In genomic region chr16:4515611-4516233, GRCh38 we compare ENCODE assay signal across 9 cellular contexts. TPM values are rescaled to one million over a fixed set of nuclear protein-coding genes. Genes with fewer than 3 reads are reported as not detected.
DNase-seq lines count a peak whose midpoint lies in the region; ATAC-seq, FAIRE-seq and TF ChIP-seq lines count a peak whose summit lies in the region.
"Had no signal": no experiment of that assay in that cellular context is flagged by ENCODE, and none has a peak within 500 bp of the region (broad histone marks: within the 10 kb centered on the region; RNA-seq: fewer than 3 reads in every experiment).

No MANE protein-coding gene starts in this region.

- DNase-seq in GM12891 (ENCODE audit: insufficient read length, low spot score), result no peak
- no peak for DNase-seq in activated CD8-positive, alpha-beta T cell treated with anti-CD3 and anti-CD28 coated beads for 36 hours
- no peak for DNase-seq in naive thymus-derived CD4-positive, alpha-beta T cell
- DNase-seq in H4 (ENCODE audit: low spot score), result no peak
- no peak for DNase-seq in MCF 10A (ENCODE audit: unreplicated experiment)
- no peak for DNase-seq in islet precursor cell
- DNase-seq: retina had no signal

- POLR2A ChIA-PET in activated CD8-positive, alpha-beta T cell treated with anti-CD3 and anti-CD28 coated beads for 36 hours (lab: Charles Lee), result no interaction called here
- POLR2A ChIA-PET in naive thymus-derived CD4-positive, alpha-beta T cell (lab: Charles Lee), result interaction anchor here (1.1 to 2.1 kb wide), 5 partner anchors 10 to 23 kb away, joined by 3 to 9 read pairs (median 5); partner anchors contain the start of gene CDIP1
- POLR2A ChIA-PET in MCF 10A (lab: Yijun Ruan, JAX), result no interaction called here

- intact Hi-C loops in activated CD8-positive, alpha-beta T cell treated with anti-CD3 and anti-CD28 coated beads for 36 hours (cut with micrococcal nuclease), result no loop called here
- intact Hi-C loops in naive thymus-derived CD4-positive, alpha-beta T cell (cut with micrococcal nuclease), result loop anchor here in 1 of 2 donors (10.0 kb wide), 1 partner anchor 439 kb away; the partner anchor contains the start of gene SEC14L5
- intact Hi-C loops in MCF 10A (cut with micrococcal nuclease), result loop anchor here (5.0 kb wide), 1 partner anchor 442 kb away; the partner anchor contains the start of gene SEC14L5

- peaks cover 0 to 35% (median 7%) of the 10 kb centered on the region in 3 experiments for H3K36me3 ChIP-seq in naive thymus-derived CD4-positive, alpha-beta T cell (ENCODE audit: control insufficient read depth in 2 of 3, insufficient read depth in 3 of 3, low read length in 3 of 3)

- no peaks in the 10 kb centered on the region for H3K9me3 Mint-ChIP-seq in activated CD8-positive, alpha-beta T cell treated with anti-CD3 and anti-CD28 coated beads for 36 hours
- H3K9me3 Mint-ChIP-seq in naive thymus-derived CD4-positive, alpha-beta T cell, result no peaks in the 10 kb centered on the region
- H3K9me3 Mint-ChIP-seq in MCF 10A (ENCODE audit: unreplicated experiment), result no peaks in the 10 kb centered on the region

- H3K27ac Mint-ChIP-seq in activated CD8-positive, alpha-beta T cell treated with anti-CD3 and anti-CD28 coated beads for 36 hours, result peak overlapping the region; percentile 89
- peak overlapping the region; percentile 81 to 95 (median 89) for H3K27ac Mint-ChIP-seq in naive thymus-derived CD4-positive, alpha-beta T cell
- no peak overlapping the region for H3K27ac Mint-ChIP-seq in MCF 10A (ENCODE audit: low read depth, unreplicated experiment)

- no TSS peak for BruUV-seq in MCF 10A (replicated peaks; lab: Mats Ljungman, UMichigan)

- H3K27ac ChIP-seq in naive thymus-derived CD4-positive, alpha-beta T cell (ENCODE audit: low read depth, low read length), result peak overlapping the region; percentile 63

- peak overlapping the region; percentile 31 for H3K4me3 Mint-ChIP-seq in activated CD8-positive, alpha-beta T cell treated with anti-CD3 and anti-CD28 coated beads for 36 hours
- peak overlapping the region; percentile 18 to 71 (median 59) for H3K4me3 Mint-ChIP-seq in naive thymus-derived CD4-positive, alpha-beta T cell
- H3K4me3 Mint-ChIP-seq in MCF 10A (ENCODE audit: unreplicated experiment), result no peak overlapping the region

- TF ChIP-seq POLR2A in GM12891 (IDR thresholded peaks at IDR 0.05; ENCODE audit: low read depth, low read length), result no peak

- no peaks in the 10 kb centered on the region for H3K27me3 ChIP-seq in naive thymus-derived CD4-positive, alpha-beta T cell (ENCODE audit: control insufficient read depth in 2 of 2, insufficient read depth in 2 of 2, low read length in 2 of 2)

- H3K4me3 ChIP-seq in naive thymus-derived CD4-positive, alpha-beta T cell (ENCODE audit: low read length), result peak overlapping the region; percentile 7

- no peak for TF ChIP-seq CTCF in activated CD8-positive, alpha-beta T cell treated with anti-CD3 and anti-CD28 coated beads for 36 hours (IDR thresholded peaks at IDR 0.05)
- no peak for TF ChIP-seq CTCF in MCF 10A (IDR thresholded peaks at IDR 0.05; ENCODE audit: unreplicated experiment)

- CTCF ChIA-PET in activated CD8-positive, alpha-beta T cell treated with anti-CD3 and anti-CD28 coated beads for 36 hours (lab: Charles Lee), result interaction anchor here (1.4 to 2.5 kb wide), 4 partner anchors 10 to 70 kb away, joined by 5 to 24 read pairs (median 8); partner anchors contain the start of gene CDIP1
- CTCF ChIA-PET in naive thymus-derived CD4-positive, alpha-beta T cell (lab: Charles Lee), result interaction anchor here (1.2 to 3.1 kb wide), 3 partner anchors 10 to 70 kb away, joined by 4 to 15 read pairs (median 4); no protein-coding TSS in a partner anchor
- CTCF ChIA-PET in MCF 10A (lab: Yijun Ruan, JAX), result interaction anchor here (1.0 to 1.7 kb wide), 2 partner anchors 9 to 70 kb away, joined by 3 to 17 read pairs; no protein-coding TSS in a partner anchor

- H3K4me1 Mint-ChIP-seq in activated CD8-positive, alpha-beta T cell treated with anti-CD3 and anti-CD28 coated beads for 36 hours (ENCODE audit: low read depth), result peaks cover 44% of the 10 kb centered on the region
- H3K4me1 Mint-ChIP-seq in naive thymus-derived CD4-positive, alpha-beta T cell, result peaks cover 40 to 70% (median 53%) of the 10 kb centered on the region in 7 donors
- no peaks in the 10 kb centered on the region for H3K4me1 Mint-ChIP-seq in MCF 10A (ENCODE audit: insufficient read depth, unreplicated experiment)

- H3K4me1 ChIP-seq in naive thymus-derived CD4-positive, alpha-beta T cell (ENCODE audit: control insufficient read depth in 2 of 2, insufficient read depth in 2 of 2, low read length in 2 of 2), result peaks cover 24 to 30% of the 10 kb centered on the region in 2 donors

- no peaks in the 10 kb centered on the region for H3K27me3 Mint-ChIP-seq in activated CD8-positive, alpha-beta T cell treated with anti-CD3 and anti-CD28 coated beads for 36 hours
- H3K27me3 Mint-ChIP-seq in naive thymus-derived CD4-positive, alpha-beta T cell, result no peaks in the 10 kb centered on the region
- no peaks in the 10 kb centered on the region for H3K27me3 Mint-ChIP-seq in MCF 10A (ENCODE audit: insufficient read depth, unreplicated experiment)

- H3K9me3 ChIP-seq in naive thymus-derived CD4-positive, alpha-beta T cell (ENCODE audit: control insufficient read depth in 2 of 3, low read length in 3 of 3), result no peaks in the 10 kb centered on the region

- FAIRE-seq in GM12891 (lab: Jason Lieb, UNC), result peak; percentile 89

- peak; percentile 58 for ATAC-seq in HG03139 (IDR thresholded peaks at IDR 0.05; ENCODE audit: unreplicated experiment)
- ATAC-seq in activated CD8-positive, alpha-beta T cell treated with anti-CD3 and anti-CD28 coated beads for 36 hours, result peak; percentile 66
- ATAC-seq in naive thymus-derived CD4-positive, alpha-beta T cell, result peak; percentile 77
- ATAC-seq in GM19455 (IDR thresholded peaks at IDR 0.05; ENCODE audit: unreplicated experiment), result no peak

- peaks cover 16% of the 10 kb centered on the region for H3K36me3 Mint-ChIP-seq in activated CD8-positive, alpha-beta T cell treated with anti-CD3 and anti-CD28 coated beads for 36 hours (ENCODE audit: low read depth)
- H3K36me3 Mint-ChIP-seq in naive thymus-derived CD4-positive, alpha-beta T cell, result peaks cover 0 to 17% (median 12%) of the 10 kb centered on the region in 5 donors
- H3K36me3 Mint-ChIP-seq in MCF 10A (ENCODE audit: insufficient read depth, unreplicated experiment), result peaks cover 18% of the 10 kb centered on the region

TF ChIP-seq in GM12891, 5 proteins besides CTCF, POLR2A, EP300 and RAD21:
- TF ChIP-seq PAX5 (IDR thresholded peaks at IDR 0.05; ENCODE audit: insufficient read depth, low read length, severe bottlenecking) (no peak), POU2F2 (IDR thresholded peaks at IDR 0.05; ENCODE audit: low read depth, low read length) (no peak), TAF1 (IDR thresholded peaks at IDR 0.05; ENCODE audit: low read depth, low read length) (no peak), SPI1 (IDR thresholded peaks at IDR 0.05; ENCODE audit: low read depth, low read length) (peak; percentile 85), POLR2AphosphoS5 (IDR thresholded peaks at IDR 0.05; ENCODE audit: low read depth, low read length) (no peak)
TF ChIP-seq in GM12891: peak in this region for 1.

RNA-seq across cellular contexts. Expression of gene CDIP1, which starts 22.9 kb away (rescaled TPM):
- 24.6 TPM for polyA plus RNA-seq in GM12891 (2012; ENCODE audit: low read depth, missing spikeins)
- 10 to 100 TPM; 31.9 to 32.2 TPM for total RNA-seq in activated CD8-positive, alpha-beta T cell treated with anti-CD3 and anti-CD28 coated beads for 36 hours
- 10 to 100 TPM; 28.1 to 41.1 (median 31.0) TPM for total RNA-seq in naive thymus-derived CD4-positive, alpha-beta T cell
- polyA plus RNA-seq in naive thymus-derived CD4-positive, alpha-beta T cell, result 10 to 100 TPM; 28.3 to 33.4 TPM
- 5.4 and 8.0 TPM in 2 replicates for total RNA-seq in H4 (2014; rRNA removed; shearing (Covaris generic))
- total RNA-seq in MCF 10A (2022), result 6.0 and 8.0 TPM in 2 replicates

RNA-seq across cellular contexts. Expression of gene HMOX2, which starts 39.5 kb away (rescaled TPM):
- 34.0 TPM for polyA plus RNA-seq in GM12891 (2012; ENCODE audit: low read depth, missing spikeins)
- total RNA-seq in activated CD8-positive, alpha-beta T cell treated with anti-CD3 and anti-CD28 coated beads for 36 hours, result 10 to 100 TPM; 64.7 to 65.4 TPM
- 10 to 100 TPM; 44.6 to 84.9 (median 61.0) TPM for total RNA-seq in naive thymus-derived CD4-positive, alpha-beta T cell
- polyA plus RNA-seq in naive thymus-derived CD4-positive, alpha-beta T cell, result 100 to 1,000 TPM; 127 to 163 TPM
- 46.3 and 48.4 TPM in 2 replicates for total RNA-seq in H4 (2014; rRNA removed; shearing (Covaris generic))
- 60.4 and 65.6 TPM in 2 replicates for total RNA-seq in MCF 10A (2022)

RNA-seq across cellular contexts. Expression of gene C16orf96, which starts 40.4 kb away (rescaled TPM):
- 0.06 TPM for polyA plus RNA-seq in GM12891 (2012; ENCODE audit: low read depth, missing spikeins)
- total RNA-seq in activated CD8-positive, alpha-beta T cell treated with anti-CD3 and anti-CD28 coated beads for 36 hours, result under 1 TPM; 0.16 to 0.32 TPM
- under 1 TPM; 0.17 to 0.70 (median 0.64) TPM for total RNA-seq in naive thymus-derived CD4-positive, alpha-beta T cell
- not detected for polyA plus RNA-seq in naive thymus-derived CD4-positive, alpha-beta T cell
- not detected in 2 replicates for total RNA-seq in H4 (2014; rRNA removed; shearing (Covaris generic))
- not detected in 2 replicates for total RNA-seq in MCF 10A (2022)

RNA-seq across cellular contexts. Expression of gene NMRAL1, which starts 41.3 kb away (rescaled TPM):
- 61.8 TPM for polyA plus RNA-seq in GM12891 (2012; ENCODE audit: low read depth, missing spikeins)
- total RNA-seq in activated CD8-positive, alpha-beta T cell treated with anti-CD3 and anti-CD28 coated beads for 36 hours, result 10 to 100 TPM; 45.3 to 53.6 TPM
- 10 to 100 TPM; 34.2 to 72.7 (median 58.1) TPM for total RNA-seq in naive thymus-derived CD4-positive, alpha-beta T cell
- 10 to 100 TPM; 61.3 to 81.8 TPM for polyA plus RNA-seq in naive thymus-derived CD4-positive, alpha-beta T cell
- total RNA-seq in H4 (2014; rRNA removed; shearing (Covaris generic)), result 69.5 and 102 TPM in 2 replicates
- 41.2 and 48.6 TPM in 2 replicates for total RNA-seq in MCF 10A (2022)
